8 cellular contexts compared by ENCODE assay signal in the genomic region with DNA sequence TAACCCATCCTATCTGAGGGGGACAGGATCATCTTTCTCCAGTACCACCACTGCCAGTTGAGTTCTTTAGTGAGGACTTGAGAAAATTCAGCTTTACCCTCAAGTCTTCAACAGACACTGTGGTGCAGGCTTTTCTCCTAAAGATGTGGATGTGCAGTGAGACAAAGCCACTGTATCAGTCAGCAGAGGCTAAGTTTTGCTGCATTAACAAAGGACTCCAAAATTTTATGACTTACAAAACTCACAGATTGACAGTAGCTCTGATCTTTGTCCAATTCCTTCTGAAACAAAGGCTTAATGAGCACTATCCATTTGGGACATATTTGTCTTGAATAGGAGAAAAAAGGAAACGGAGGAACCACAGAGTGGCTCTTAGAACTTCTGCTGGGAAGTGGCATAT.
"Had no signal": no experiment of that assay in that cellular context is flagged by ENCODE, and none has a peak within 500 bp of the region (broad histone marks: within the 10 kb centered on the region; RNA-seq: fewer than 3 reads in every experiment).

No MANE protein-coding gene starts in this region.

- FAIRE-seq: G401.6, GM12878, GM12891, GM12892, GM18507, GM19239 had no signal

- H3K4me3 ChIP-seq: GM12878 had no signal

- DNase-seq: GDM1, GF-D8 had no signal

- ATAC-seq: GM12878 had no signal
